8 cellular contexts compared by ENCODE assay signal in the genomic region with DNA sequence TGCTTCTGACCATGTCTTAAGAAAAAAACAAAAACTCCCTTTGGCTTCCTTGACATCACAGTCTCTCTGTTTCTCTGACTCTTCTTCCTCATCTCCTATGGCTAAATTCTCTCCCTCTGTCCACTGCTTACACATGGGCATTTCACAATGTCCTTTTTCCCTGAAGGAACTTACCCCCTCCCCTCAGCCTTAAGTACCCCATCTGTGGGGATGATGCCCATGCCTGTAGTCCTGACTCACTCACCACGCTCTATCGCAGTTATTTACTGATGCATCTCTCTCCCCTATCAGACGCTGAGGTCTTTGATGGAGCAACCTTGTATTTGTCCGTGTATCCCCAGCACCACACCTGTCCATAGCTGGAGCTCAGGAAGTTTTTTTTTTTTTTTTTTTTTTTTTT.
DNase-seq lines count a peak whose midpoint lies in the region.

No MANE protein-coding gene starts in this region.

- H3K4me3 ChIP-seq in skin epidermis = no peak overlapping the region

- peak; percentile 33 for DNase-seq in DMS53 (lab: John Stamatoyannopoulos, UW)
- DNase-seq in DMS53 treated with DMSO at 0.1 percent for 48 hours (lab: John Stamatoyannopoulos, UW; ENCODE audit: unreplicated experiment) = no peak
- DNase-seq in SW480 (ENCODE audit: low spot score) = peak; percentile 78
- peak; percentile 76 for DNase-seq in glomerular visceral epithelial cell (ENCODE audit: extremely low spot score)
- no peak for DNase-seq in OCI-M1 (lab: John Stamatoyannopoulos, UW)
- no peak for DNase-seq in C1 segment of cervical spinal cord (lab: John Stamatoyannopoulos, UW)
- DNase-seq in NCI-H82 treated with DMSO at 0.1 percent for 48 hours (lab: John Stamatoyannopoulos, UW; ENCODE audit: unreplicated experiment) = no peak

- H3K27ac ChIP-seq in skin epidermis = peak overlapping the region in 11 of 21 experiments; percentile 22 to 98 (median 43)

Comparison
In these comparisons a context has a peak if more than half of its experiments do, and no peak if none do; other contexts are left out.
1. DNase-seq: peak in DMS53 (single experiment), SW480 (single experiment) and glomerular visceral epithelial cell (single experiment); none in DMS53 treated with DMSO at 0.1 percent for 48 hours (single experiment), OCI-M1 (single experiment), C1 segment of cervical spinal cord (0 of 14) and NCI-H82 treated with DMSO at 0.1 percent for 48 hours (single experiment).